ENCODE assay signal across 22 cellular contexts in genomic region chr12:66141299-66141698, GRCh38. TPM values are rescaled to one million over a fixed set of nuclear protein-coding genes. Genes with fewer than 3 reads are reported as not detected.
DNase-seq lines count a peak whose midpoint lies in the region; ATAC-seq, FAIRE-seq and TF ChIP-seq lines count a peak whose summit lies in the region.
"Had no signal": no experiment of that assay in that cellular context is flagged by ENCODE, and none has a peak within 500 bp of the region (broad histone marks: within the 10 kb centered on the region; RNA-seq: fewer than 3 reads in every experiment).

No MANE protein-coding gene starts in this region.

- WGBS in small intestine, 3 donors: 91 to 100% (median 99%) methylated on average over 2 of the region's 2 CpGs
- WGBS in HepG2 (ENCODE audit: low lambda C conversion rate): 97% methylated on average over 2 of the region's 2 CpGs

- H3K27me3 ChIP-seq in adipocyte (replicated peaks; ENCODE audit: control insufficient read depth, insufficient read depth, low read length) (no peaks in the 10 kb centered on the region), neutrophil (no peaks in the 10 kb centered on the region), small intestine (ENCODE audit: control insufficient read depth in 2 of 2, insufficient read depth in 2 of 2, low read length in 2 of 2) (no peaks in the 10 kb centered on the region), HepG2 (ENCODE audit: control insufficient read depth in 1 of 2, insufficient read depth in 2 of 2, low read length in 2 of 2) (no peaks in the 10 kb centered on the region)
- H3K27me3 ChIP-seq: BLaER1 treated with 17β-estradiol and CSF1 and Interleukin-3, amounts not matched to agents 10 nM and 100 nM had no signal

- H3K27me3 Mint-ChIP-seq in activated naive CD8-positive, alpha-beta T cell treated with anti-CD3 and anti-CD28 coated beads for 36 hours: no peaks in the 10 kb centered on the region
- H3K27me3 Mint-ChIP-seq: B cell; CD4-positive, alpha-beta T cell had no signal

- H3K36me3 ChIP-seq in HEK293 (ENCODE audit: control insufficient read depth in 2 of 2, insufficient read depth in 1 of 2, low read length in 2 of 2) (peaks cover 9 to 36% of the 10 kb centered on the region in 2 experiments; a peak in 2 of 3 replicates), adipocyte (ENCODE audit: control insufficient read depth, insufficient read depth, low read length, severe bottlenecking) (peaks cover 80% of the 10 kb centered on the region), neutrophil (peaks cover 53% of the 10 kb centered on the region), small intestine (ENCODE audit: control insufficient read depth in 2 of 2, insufficient read depth in 2 of 2, low read length in 2 of 2) (peaks cover 11 to 14% of the 10 kb centered on the region in 2 donors), HepG2 (replicated peaks in 1 of 2; ENCODE audit: control insufficient read depth in 1 of 2, insufficient read depth in 2 of 2, low read length in 2 of 2) (peaks cover 2 to 13% of the 10 kb centered on the region in 2 experiments; a peak in 3 of 5 replicates)

- H3K4me3 Mint-ChIP-seq in activated naive CD8-positive, alpha-beta T cell treated with anti-CD3 and anti-CD28 coated beads for 36 hours: no peak overlapping the region
- H3K4me3 Mint-ChIP-seq: B cell; CD4-positive, alpha-beta T cell; CD8-positive, alpha-beta T cell had no signal

- no peak overlapping the region for H3K4me3 ChIP-seq in HEK293 (ENCODE audit: low read depth, low read length)
- H3K4me3 ChIP-seq in adipocyte (ENCODE audit: low read length): peak overlapping the region; percentile 36
- no peak overlapping the region for H3K4me3 ChIP-seq in neutrophil (ENCODE audit: low read depth in 1 of 2, low read length in 1 of 2)
- no peak overlapping the region for H3K4me3 ChIP-seq in small intestine (ENCODE audit: low read depth in 1 of 2, low read length in 2 of 2)
- no peak overlapping the region for H3K4me3 ChIP-seq in HepG2 (replicated peaks in 1 of 3; ENCODE audit: insufficient read depth in 1 of 3, low read depth in 2 of 3, low read length in 3 of 3)
- H3K4me3 ChIP-seq: A549 had no signal

- no peaks in the 10 kb centered on the region for H4K20me1 ChIP-seq in HepG2 (ENCODE audit: insufficient read depth, low read length)
- H4K20me1 ChIP-seq: BLaER1 treated with 17β-estradiol and CSF1 and Interleukin-3, amounts not matched to agents 10 nM and 100 nM had no signal

- H3K9me3 Mint-ChIP-seq in activated naive CD8-positive, alpha-beta T cell treated with anti-CD3 and anti-CD28 coated beads for 36 hours: peaks cover 11% of the 10 kb centered on the region

- H3K9ac ChIP-seq in adipocyte (ENCODE audit: low read length): no peak overlapping the region
- no peak overlapping the region for H3K9ac ChIP-seq in HepG2 (ENCODE audit: insufficient read depth, low read depth, low read length)
- H3K9ac ChIP-seq: BLaER1 treated with 17β-estradiol and CSF1 and Interleukin-3, amounts not matched to agents 10 nM and 100 nM had no signal

- H2AFZ ChIP-seq in HepG2 (ENCODE audit: low read length): no peak overlapping the region

- no peaks in the 10 kb centered on the region for H3K79me2 ChIP-seq in HepG2 (ENCODE audit: insufficient read depth, low read length)

- H3K27ac ChIP-seq in HEK293 (ENCODE audit: extremely low read depth, low read depth, low read length) (no peak overlapping the region), neutrophil (peak overlapping the region; percentile 86), small intestine (ENCODE audit: low read depth in 1 of 2, low read length in 1 of 2) (no peak overlapping the region), HepG2 (ENCODE audit: extremely low read length, insufficient read depth, low read length) (no peak overlapping the region)
- H3K27ac ChIP-seq: A549, C4-2B had no signal

- in situ Hi-C loops in HepG2 (cut with HindIII; ENCODE audit: extremely low pct_ligation_motif_present, low pct_unique_long_range_greater_than_20kb): loop anchor here (10.0 kb wide), 1 partner anchor 264 kb away; no protein-coding TSS in a partner anchor

- no peak for TF ChIP-seq POLR2A in HepG2 (IDR thresholded peaks at IDR 0.05; ENCODE audit: insufficient read depth in 1 of 2, low read depth in 2 of 2, low read length in 2 of 2)

- no TSS peak for BruUV-seq in HepG2 (replicated peaks; lab: Mats Ljungman, UMichigan)

- DNase-seq in adipocyte (ENCODE audit: low read depth): no peak
- DNase-seq in small intestine: no peak
- DNase-seq in activated naive CD8-positive, alpha-beta T cell treated with anti-CD3 and anti-CD28 coated beads for 36 hours: no peak
- DNase-seq in omental fat pad (ENCODE audit: low spot score): no peak
- DNase-seq in HepG2 (ENCODE audit: low spot score): no peak
- DNase-seq in MV-4-11 (lab: John Stamatoyannopoulos, UW): no peak
- DNase-seq: 8988T; Caco-2; Calu3; CD4-positive, alpha-beta T cell; CD8-positive, alpha-beta T cell; DMS79 treated with DMSO at 0.1 percent for 48 hours; GF-D8 had no signal

- TF ChIP-seq CTCF in HEK293 (tag by site-specific recombination; IDR thresholded peaks at IDR 0.05): no peak
- no peak for TF ChIP-seq CTCF in neutrophil (IDR thresholded peaks at IDR 0.05)
- TF ChIP-seq CTCF in omental fat pad (IDR thresholded peaks at IDR 0.05): no peak
- no peak for TF ChIP-seq CTCF in HepG2 (CRISPR knock-in tag; IDR thresholded peaks at IDR 0.05)

- peaks cover 11% of the 10 kb centered on the region for H3K4me1 Mint-ChIP-seq in activated naive CD8-positive, alpha-beta T cell treated with anti-CD3 and anti-CD28 coated beads for 36 hours

- no peak for TF ChIP-seq RAD21 in HepG2 (CRISPR knock-in tag; IDR thresholded peaks at IDR 0.05)

- CTCF ChIA-PET in HEK293 (lab: Yijun Ruan, JAX): no interaction called here
- CTCF ChIA-PET in HepG2 (lab: Yijun Ruan, JAX; ENCODE audit: low intra/inter-chr PET ratio, low total read pairs): no interaction called here

- H3K9me3 ChIP-seq in HEK293 (ENCODE audit: control insufficient read depth, insufficient read depth, low read depth, low read length) (no peaks in the 10 kb centered on the region), adipocyte (ENCODE audit: control insufficient read depth, low read length) (peaks cover 31% of the 10 kb centered on the region), neutrophil (no peaks in the 10 kb centered on the region), small intestine (ENCODE audit: control insufficient read depth, low read depth) (no peaks in the 10 kb centered on the region), HepG2 (ENCODE audit: low read length) (peaks cover 10% of the 10 kb centered on the region)

- TF ChIP-seq EP300 in HepG2 (IDR thresholded peaks at IDR 0.05; ENCODE audit: low read depth in 2 of 2, low read length in 2 of 2): no peak
- TF ChIP-seq EP300 in HepG2 (CRISPR knock-in tag; IDR thresholded peaks at IDR 0.05; ENCODE audit: borderline replicate concordance): no peak

- ATAC-seq in omental fat pad (ENCODE audit: low FRiP score): no peak
- no peak for ATAC-seq in HepG2
- ATAC-seq: A549; CD8-positive, alpha-beta T cell had no signal

- no peak overlapping the region for H3K27ac Mint-ChIP-seq in activated naive CD8-positive, alpha-beta T cell treated with anti-CD3 and anti-CD28 coated beads for 36 hours
- H3K27ac Mint-ChIP-seq: B cell; CD4-positive, alpha-beta T cell; CD8-positive, alpha-beta T cell had no signal

- POLR2A ChIA-PET in HEK293 (lab: Yijun Ruan, JAX) (no interaction called here), HepG2 (lab: Yijun Ruan, JAX) (no interaction called here)

- intact Hi-C loops in HepG2 (cut with micrococcal nuclease; ENCODE audit: unreplicated experiment): no loop called here

- H3K36me3 Mint-ChIP-seq in activated naive CD8-positive, alpha-beta T cell treated with anti-CD3 and anti-CD28 coated beads for 36 hours: peaks cover 56% of the 10 kb centered on the region

- FAIRE-seq in small intestine (lab: Jason Lieb, UNC) (peak; percentile 39), HepG2 (lab: Jason Lieb, UNC) (no peak)
- FAIRE-seq: A549, D721Med, GM12891, GM19239 had no signal

- no peak overlapping the region for H3K4me2 ChIP-seq in HepG2 (ENCODE audit: low read depth, low read length)
- H3K4me2 ChIP-seq: A549; BLaER1 treated with 17β-estradiol and CSF1 and Interleukin-3, amounts not matched to agents 10 nM and 100 nM had no signal

- H3K4me1 ChIP-seq in HEK293 (ENCODE audit: control insufficient read depth, insufficient read depth, low read length) (no peaks in the 10 kb centered on the region), adipocyte (ENCODE audit: control insufficient read depth, insufficient read depth, low read length) (peaks cover 17% of the 10 kb centered on the region), neutrophil (ENCODE audit: control insufficient read depth in 1 of 2, insufficient read depth in 1 of 2, low read depth in 1 of 2, low read length in 1 of 2) (peaks cover 45 to 46% of the 10 kb centered on the region in 2 experiments), small intestine (ENCODE audit: control insufficient read depth in 2 of 2, insufficient read depth in 1 of 2, low read depth in 1 of 2, low read length in 1 of 2) (no peaks in the 10 kb centered on the region), HepG2 (ENCODE audit: insufficient read depth, low read length) (peaks cover 7% of the 10 kb centered on the region; the same call in 1 of the 2 replicates)
- H3K4me1 ChIP-seq: A549 had no signal

RNA-seq across cellular contexts. Expression of gene LLPH, which starts 10.7 kb away (rescaled TPM):
- polyA plus RNA-seq in small intestine (10 to 100 TPM; 18.8 to 28.3 (median 26.5) TPM), HepG2 (2011; rRNA removed) (3.7 and 4.2 TPM in 2 replicates)
- 10 to 100 TPM; 51.7 to 56.0 TPM for total RNA-seq in activated naive CD8-positive, alpha-beta T cell treated with anti-CD3 and anti-CD28 coated beads for 36 hours
- total RNA-seq in omental fat pad (10 to 100 TPM in 1 of 4 donors, 1 to 10 TPM in 3; 6.8 to 10.1 (median 7.6) TPM), HepG2 (2016; rRNA removed; fragmentation: Illumina TruSeq; extraction: Trizol) (25.6 and 38.6 TPM in 2 replicates)
- 5.4 and 7.8 TPM in 2 replicates for total RNA-seq in HepG2 (2016; cell fraction: cytosol; rRNA removed; fragmentation: Illumina TruSeq; extraction: Trizol; ENCODE audit: low read depth)
- 22.4 and 38.8 TPM in 2 replicates for total RNA-seq in HepG2 (2016; cell fraction: insoluble cytoplasmic fraction; rRNA removed; fragmentation: Illumina TruSeq; extraction: Trizol)
- total RNA-seq in HepG2 (2016; cell fraction: membrane; rRNA removed; fragmentation: Illumina TruSeq; extraction: Trizol): 7.7 and 9.0 TPM in 2 replicates
- total RNA-seq in HepG2 (2016; cell fraction: nucleus; rRNA removed; fragmentation: Illumina TruSeq; extraction: Trizol): 9.0 and 10.8 TPM in 2 replicates
- polyA plus RNA-seq in HepG2 (2011; cell fraction: cytosol; rRNA removed): 1.4 and 3.0 TPM in 2 replicates
- polyA plus RNA-seq in HepG2 (2011; cell fraction: nucleus; rRNA removed): 0.72 and 0.88 TPM in 2 replicates
- 15.8 and 20.3 TPM in 2 replicates for polyA plus RNA-seq in HepG2 (2012)
- polyA plus RNA-seq in HepG2 (2016; cell fraction: cytosol; fragmentation: Illumina TruSeq; extraction: Trizol; ENCODE audit: low read depth): 10.1 and 12.2 TPM in 2 replicates
- 58.6 and 68.8 TPM in 2 replicates for polyA plus RNA-seq in HepG2 (2016; cell fraction: insoluble cytoplasmic fraction; fragmentation: Illumina TruSeq; extraction: Trizol; ENCODE audit: low read depth)
- 10.8 and 11.9 TPM in 2 replicates for polyA plus RNA-seq in HepG2 (2016; cell fraction: membrane; fragmentation: Illumina TruSeq; extraction: Trizol; ENCODE audit: low read depth)
- 21.3 and 22.5 TPM in 2 replicates for polyA plus RNA-seq in HepG2 (2016; cell fraction: nucleus; fragmentation: Illumina TruSeq; extraction: Trizol; ENCODE audit: insufficient read depth, low read depth)
- 1.2 and 2.7 TPM in 2 replicates for polyA minus RNA-seq in HepG2 (2011; rRNA and poly(A)+ RNA removed; ENCODE audit: low replicate concordance)
- polyA minus RNA-seq in HepG2 (2011; cell fraction: cytosol; rRNA and poly(A)+ RNA removed): 0.97 and 1.2 TPM in 2 replicates
- polyA minus RNA-seq in HepG2 (2011; cell fraction: nucleus; rRNA and poly(A)+ RNA removed): 4.4 and 4.6 TPM in 2 replicates

RNA-seq across cellular contexts. Expression of gene TMBIM4, which starts 28.5 kb away (rescaled TPM):
- polyA plus RNA-seq in small intestine (100 to 1,000 TPM in 1 of 3 donors, 10 to 100 TPM in 2; 45.7 to 165 (median 56.4) TPM), HepG2 (2011; rRNA removed) (50.6 and 67.7 TPM in 2 replicates)
- total RNA-seq in activated naive CD8-positive, alpha-beta T cell treated with anti-CD3 and anti-CD28 coated beads for 36 hours: 10 to 100 TPM; 38.8 to 39.4 TPM
- total RNA-seq in omental fat pad (100 to 1,000 TPM; 137 to 231 (median 209) TPM), HepG2 (2016; rRNA removed; fragmentation: Illumina TruSeq; extraction: Trizol) (42.7 and 60.5 TPM in 2 replicates)
- total RNA-seq in HepG2 (2016; cell fraction: cytosol; rRNA removed; fragmentation: Illumina TruSeq; extraction: Trizol; ENCODE audit: low read depth): 23.4 and 25.4 TPM in 2 replicates
- total RNA-seq in HepG2 (2016; cell fraction: insoluble cytoplasmic fraction; rRNA removed; fragmentation: Illumina TruSeq; extraction: Trizol): 39.4 and 63.5 TPM in 2 replicates
- 26.8 and 31.2 TPM in 2 replicates for total RNA-seq in HepG2 (2016; cell fraction: membrane; rRNA removed; fragmentation: Illumina TruSeq; extraction: Trizol)
- total RNA-seq in HepG2 (2016; cell fraction: nucleus; rRNA removed; fragmentation: Illumina TruSeq; extraction: Trizol): 49.6 and 63.4 TPM in 2 replicates
- 52.4 and 84.3 TPM in 2 replicates for polyA plus RNA-seq in HepG2 (2011; cell fraction: cytosol; rRNA removed)
- 13.8 and 20.7 TPM in 2 replicates for polyA plus RNA-seq in HepG2 (2011; cell fraction: nucleus; rRNA removed)
- 22.5 and 39.1 TPM in 2 replicates for polyA plus RNA-seq in HepG2 (2012)
- 38.5 and 45.6 TPM in 2 replicates for polyA plus RNA-seq in HepG2 (2016; cell fraction: cytosol; fragmentation: Illumina TruSeq; extraction: Trizol; ENCODE audit: low read depth)
- polyA plus RNA-seq in HepG2 (2016; cell fraction: insoluble cytoplasmic fraction; fragmentation: Illumina TruSeq; extraction: Trizol; ENCODE audit: low read depth): 48.1 and 48.4 TPM in 2 replicates
- 37.2 and 37.7 TPM in 2 replicates for polyA plus RNA-seq in HepG2 (2016; cell fraction: membrane; fragmentation: Illumina TruSeq; extraction: Trizol; ENCODE audit: low read depth)
- 94.9 and 98.2 TPM in 2 replicates for polyA plus RNA-seq in HepG2 (2016; cell fraction: nucleus; fragmentation: Illumina TruSeq; extraction: Trizol; ENCODE audit: insufficient read depth, low read depth)
- 18.5 and 25.0 TPM in 2 replicates for polyA minus RNA-seq in HepG2 (2011; rRNA and poly(A)+ RNA removed; ENCODE audit: low replicate concordance)
- 21.6 and 27.0 TPM in 2 replicates for polyA minus RNA-seq in HepG2 (2011; cell fraction: cytosol; rRNA and poly(A)+ RNA removed)
- 13.4 and 17.9 TPM in 2 replicates for polyA minus RNA-seq in HepG2 (2011; cell fraction: nucleus; rRNA and poly(A)+ RNA removed)

RNA-seq across cellular contexts. Expression of gene IRAK3, which starts 47.7 kb away (rescaled TPM):
- polyA plus RNA-seq in small intestine (1 to 10 TPM in 1 of 3 donors, under 1 TPM in 2; 0.22 to 4.0 (median 0.81) TPM), HepG2 (2011; rRNA removed) (0.01 TPM in 1 of 2 replicates, not detected in the other)
- under 1 TPM; 0.30 to 0.33 TPM for total RNA-seq in activated naive CD8-positive, alpha-beta T cell treated with anti-CD3 and anti-CD28 coated beads for 36 hours
- total RNA-seq in omental fat pad (100 to 1,000 TPM in 1 of 4 donors, 10 to 100 TPM in 3; 62.3 to 136 (median 76.2) TPM), HepG2 (2016; rRNA removed; fragmentation: Illumina TruSeq; extraction: Trizol) (not detected in 2 replicates)
- not detected in 2 replicates for total RNA-seq in HepG2 (2016; cell fraction: cytosol; rRNA removed; fragmentation: Illumina TruSeq; extraction: Trizol; ENCODE audit: low read depth)
- not detected in 2 replicates for total RNA-seq in HepG2 (2016; cell fraction: insoluble cytoplasmic fraction; rRNA removed; fragmentation: Illumina TruSeq; extraction: Trizol)
- total RNA-seq in HepG2 (2016; cell fraction: membrane; rRNA removed; fragmentation: Illumina TruSeq; extraction: Trizol): not detected in 2 replicates
- total RNA-seq in HepG2 (2016; cell fraction: nucleus; rRNA removed; fragmentation: Illumina TruSeq; extraction: Trizol): not detected in 2 replicates
- 0.01 TPM in 1 of 2 replicates, not detected in the other for polyA plus RNA-seq in HepG2 (2011; cell fraction: cytosol; rRNA removed)
- not detected in 2 replicates for polyA plus RNA-seq in HepG2 (2011; cell fraction: nucleus; rRNA removed)
- polyA plus RNA-seq in HepG2 (2012): not detected in 2 replicates
- not detected in 2 replicates for polyA plus RNA-seq in HepG2 (2016; cell fraction: cytosol; fragmentation: Illumina TruSeq; extraction: Trizol; ENCODE audit: low read depth)
- polyA plus RNA-seq in HepG2 (2016; cell fraction: insoluble cytoplasmic fraction; fragmentation: Illumina TruSeq; extraction: Trizol; ENCODE audit: low read depth): not detected in 2 replicates
- not detected in 2 replicates for polyA plus RNA-seq in HepG2 (2016; cell fraction: membrane; fragmentation: Illumina TruSeq; extraction: Trizol; ENCODE audit: low read depth)
- polyA plus RNA-seq in HepG2 (2016; cell fraction: nucleus; fragmentation: Illumina TruSeq; extraction: Trizol; ENCODE audit: insufficient read depth, low read depth): not detected in 2 replicates
- polyA minus RNA-seq in HepG2 (2011; rRNA and poly(A)+ RNA removed; ENCODE audit: low replicate concordance): not detected in 2 replicates
- not detected in 2 replicates for polyA minus RNA-seq in HepG2 (2011; cell fraction: cytosol; rRNA and poly(A)+ RNA removed)
- polyA minus RNA-seq in HepG2 (2011; cell fraction: nucleus; rRNA and poly(A)+ RNA removed): under 0.01 TPM in 1 of 2 replicates, not detected in the other
- total RNA-seq: Caco-2 had no signal

Comparison
In these comparisons a context has a peak if more than half of its experiments do, and no peak if none do; other contexts are left out.
1. RNA of gene IRAK3, which starts 47.7 kb away (total RNA-seq): 62.3 to 136 TPM in omental fat pad; 0.30 to 0.33 TPM in activated naive CD8-positive, alpha-beta T cell treated with anti-CD3 and anti-CD28 coated beads for 36 hours and not detected in HepG2; every median in the first group is over 10 times any median in the second.
2. Of the 63 proteins assayed by ChIP-seq in both HepG2 and HEK293: peak only in HepG2: none; only in HEK293: SETDB1; in both: none; in neither: 62.